ENCODE assay signal across 13 cellular contexts in genomic region chr2:105363192-105363591, GRCh38.
"Had no signal": no experiment of that assay in that cellular context is flagged by ENCODE, and none has a peak within 500 bp of the region (broad histone marks: within the 10 kb centered on the region; RNA-seq: fewer than 3 reads in every experiment).

No MANE protein-coding gene starts in this region.

- H3K27me3 Mint-ChIP-seq: activated CD4-positive, alpha-beta T cell treated with anti-CD3 and anti-CD28 coated beads, Interleukin-2, amount 10 ng/mL, durations not matched to agents 24 days and 14 days had no signal

- DNase-seq: activated CD4-positive, alpha-beta T cell treated with anti-CD3 and anti-CD28 coated beads, Interleukin-2, amount 10 ng/mL, durations not matched to agents 24 days and 14 days; activated CD8-positive, alpha-beta memory T cell treated with anti-CD3 and anti-CD28 coated beads for 24 hours; activated naive CD4-positive, alpha-beta T cell treated with anti-CD3 and anti-CD28 coated beads, Interleukin-2, amount 50 U/mL, for 16 hours; body of pancreas; cerebellar nuclear complex; dermis blood vessel endothelial cell; foreskin fibroblast; glutamatergic neuron; pancreas had no signal

- H3K27me3 ChIP-seq: adrenal gland, body of pancreas, esophagus muscularis mucosa, pancreas, tibial nerve had no signal

- H3K27ac Mint-ChIP-seq: activated CD4-positive, alpha-beta T cell treated with anti-CD3 and anti-CD28 coated beads, Interleukin-2, amount 10 ng/mL, durations not matched to agents 24 days and 14 days had no signal

- H3K27ac ChIP-seq: body of pancreas, esophagus muscularis mucosa, pancreas, skin epidermis, tibial nerve had no signal

- H3K4me3 ChIP-seq: adrenal gland, body of pancreas, esophagus muscularis mucosa, pancreas, skin epidermis, tibial nerve had no signal

- H3K4me1 ChIP-seq: adrenal gland, pancreas had no signal

- H3K9me3 ChIP-seq: adrenal gland, body of pancreas, esophagus muscularis mucosa, pancreas, tibial nerve had no signal

- H3K9me3 Mint-ChIP-seq: activated CD4-positive, alpha-beta T cell treated with anti-CD3 and anti-CD28 coated beads, Interleukin-2, amount 10 ng/mL, durations not matched to agents 24 days and 14 days had no signal

- ATAC-seq: body of pancreas, pancreas had no signal

- H3K4me3 Mint-ChIP-seq: activated CD4-positive, alpha-beta T cell treated with anti-CD3 and anti-CD28 coated beads, Interleukin-2, amount 10 ng/mL, durations not matched to agents 24 days and 14 days had no signal
